ENCODE assay signal across 28 cellular contexts in the genomic region with DNA sequence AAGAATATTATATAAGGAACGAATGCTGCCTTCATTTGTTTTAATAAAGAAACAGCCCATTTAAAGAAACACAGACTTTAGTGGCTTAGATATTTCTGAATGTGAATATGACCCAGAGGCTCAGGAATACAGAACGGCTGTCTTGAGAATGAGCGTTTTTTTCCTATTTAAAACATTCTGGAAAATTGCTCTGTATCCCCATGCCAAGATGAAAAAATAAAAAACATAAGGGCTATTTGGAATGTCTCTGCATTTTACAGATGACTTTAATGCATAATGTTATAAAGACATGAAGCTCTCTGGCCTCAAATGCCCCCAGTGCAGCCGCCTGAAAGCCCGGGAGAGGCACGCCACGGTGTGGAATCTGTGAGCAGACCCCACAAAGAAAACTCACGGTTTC.
"Had no signal": no experiment of that assay in that cellular context is flagged by ENCODE, and none has a peak within 500 bp of the region (broad histone marks: within the 10 kb centered on the region; RNA-seq: fewer than 3 reads in every experiment).

No MANE protein-coding gene starts in this region.

- H3K9me3 Mint-ChIP-seq: IgD-negative memory B cell; T-helper 1 cell treated with Interleukin-12 subunit alpha and Interleukin-12 subunit beta and Interleukin-4 antibody, amounts not matched to agents 30 μg/mL and 1 μg/mL, for 36 hours; WTC11 had no signal

- ATAC-seq: PC-3, SK-N-SH treated with all-trans-retinoic acid at 6 μM for 48 hours, WTC11 had no signal

- H3K27ac ChIP-seq: brain microvascular endothelial cell, cardiac muscle cell, SJSA1 had no signal

- H3K4me1 ChIP-seq: SJSA1 had no signal

- H3K9me3 ChIP-seq: SJSA1 had no signal

- H3K27me3 Mint-ChIP-seq: activated naive CD8-positive, alpha-beta T cell; IgD-negative memory B cell had no signal

- H3K36me3 Mint-ChIP-seq: activated naive CD8-positive, alpha-beta T cell; IgD-negative memory B cell; WTC11 had no signal

- H3K27me3 ChIP-seq: brain microvascular endothelial cell, SJSA1 had no signal

- DNase-seq: activated CD4-positive, alpha-beta T cell treated with anti-CD3 and anti-CD28 coated beads for 48 hours; activated CD4-positive, alpha-beta T cell treated with anti-CD3 and anti-CD28 coated beads, Interleukin-2, amount 50 U/mL, for 4 hours; activated CD4-positive, CD25-positive, alpha-beta regulatory T cell treated with anti-CD3 and anti-CD28 coated beads, Interleukin-2, amount 50 U/mL, for 72 hours; activated CD8-positive, alpha-beta memory T cell treated with anti-CD3 and anti-CD28 coated beads, Interleukin-2, amount 50 U/mL, for 48 hours; activated CD8-positive, alpha-beta T cell treated with anti-CD3 and anti-CD28 coated beads, Interleukin-2, amount 10 ng/mL, durations not matched to agents 7 days and 5 days; activated effector memory CD4-positive, alpha-beta T cell treated with Interleukin-2 at 50 U/mL for 16 hours; activated naive CD4-positive, alpha-beta T cell; activated T-cell treated with anti-CD3 and anti-CD28 coated beads, Interleukin-2, amount 50 U/mL, for 1 hour; brain microvascular endothelial cell; KG1; NCI-H1048; NCI-H146; NCI-H187 treated with DMSO at 0.1 percent for 48 hours; NCI-H2081 treated with DMSO at 0.1 percent for 48 hours; NCI-H446 treated with DMSO at 0.1 percent for 48 hours; NCI-H526 treated with DMSO at 0.1 percent for 48 hours; NK-92 treated with Interleukin-12 subunit alpha and Interleukin-12 subunit beta, amount 100 ng/mL, for 24 hours; PC-3; SHP77; SW 1271; T-helper 9 cell had no signal

- H3K4me3 Mint-ChIP-seq: activated CD8-positive, alpha-beta T cell treated with anti-CD3 and anti-CD28 coated beads, Interleukin-2, amount 10 ng/mL, durations not matched to agents 7 days and 5 days; IgD-negative memory B cell; WTC11 had no signal

- H3K4me3 ChIP-seq: cardiac muscle cell, SJSA1 had no signal

- H3K36me3 ChIP-seq: brain microvascular endothelial cell, cardiac muscle cell, SJSA1 had no signal
